In genomic region chr1:45535988-45536766, GRCh38 we compare ENCODE assay signal across 2 cellular contexts.
A peak's percentile ranks its signal among the peaks of the same experiment; 100 is the strongest.
TF ChIP-seq lines count a peak whose summit lies in the region.

No MANE protein-coding gene starts in this region.

TF ChIP-seq in HEK293, 187 proteins besides CTCF, POLR2A, EP300 and RAD21:
- peak; percentile 17 for TF ChIP-seq SP7 (tag by site-specific recombination; IDR thresholded peaks at IDR 0.05)
- TF ChIP-seq ZNF514 (tag by site-specific recombination; IDR thresholded peaks at IDR 0.05) = no peak
- no peak for TF ChIP-seq REPIN1 (tag by site-specific recombination; IDR thresholded peaks at IDR 0.05; ENCODE audit: low read depth)
- TF ChIP-seq ZFP37 (tag by site-specific recombination; IDR thresholded peaks at IDR 0.05) = no peak
- no peak for TF ChIP-seq ZBTB49 (tag by site-specific recombination; IDR thresholded peaks at IDR 0.05; ENCODE audit: low read depth)
- TF ChIP-seq KLF1 (tag by site-specific recombination; IDR thresholded peaks at IDR 0.05) = peak; percentile 91
- TF ChIP-seq, protein P1, sequence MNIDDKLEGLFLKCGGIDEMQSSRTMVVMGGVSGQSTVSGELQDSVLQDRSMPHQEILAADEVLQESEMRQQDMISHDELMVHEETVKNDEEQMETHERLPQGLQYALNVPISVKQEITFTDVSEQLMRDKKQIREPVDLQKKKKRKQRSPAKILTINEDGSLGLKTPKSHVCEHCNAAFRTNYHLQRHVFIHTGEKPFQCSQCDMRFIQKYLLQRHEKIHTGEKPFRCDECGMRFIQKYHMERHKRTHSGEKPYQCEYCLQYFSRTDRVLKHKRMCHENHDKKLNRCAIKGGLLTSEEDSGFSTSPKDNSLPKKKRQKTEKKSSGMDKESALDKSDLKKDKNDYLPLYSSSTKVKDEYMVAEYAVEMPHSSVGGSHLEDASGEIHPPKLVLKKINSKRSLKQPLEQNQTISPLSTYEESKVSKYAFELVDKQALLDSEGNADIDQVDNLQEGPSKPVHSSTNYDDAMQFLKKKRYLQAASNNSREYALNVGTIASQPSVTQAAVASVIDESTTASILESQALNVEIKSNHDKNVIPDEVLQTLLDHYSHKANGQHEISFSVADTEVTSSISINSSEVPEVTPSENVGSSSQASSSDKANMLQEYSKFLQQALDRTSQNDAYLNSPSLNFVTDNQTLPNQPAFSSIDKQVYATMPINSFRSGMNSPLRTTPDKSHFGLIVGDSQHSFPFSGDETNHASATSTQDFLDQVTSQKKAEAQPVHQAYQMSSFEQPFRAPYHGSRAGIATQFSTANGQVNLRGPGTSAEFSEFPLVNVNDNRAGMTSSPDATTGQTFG (tag by site-specific recombination; IDR thresholded peaks at IDR 0.05; ENCODE audit: borderline replicate concordance) = no peak
- no peak for TF ChIP-seq ZNF239 (tag by site-specific recombination; IDR thresholded peaks at IDR 0.05)
TF ChIP-seq in HEK293: peak in this region for 2.

TF ChIP-seq in GM12878, 131 proteins besides CTCF, POLR2A, EP300 and RAD21:
- no peak for TF ChIP-seq NFYA (IDR thresholded peaks at IDR 0.05; ENCODE audit: borderline replicate concordance, low read depth, low read length)
- TF ChIP-seq JUND (IDR thresholded peaks at IDR 0.05; ENCODE audit: low read depth, low read length) = no peak
- TF ChIP-seq, protein P2, sequence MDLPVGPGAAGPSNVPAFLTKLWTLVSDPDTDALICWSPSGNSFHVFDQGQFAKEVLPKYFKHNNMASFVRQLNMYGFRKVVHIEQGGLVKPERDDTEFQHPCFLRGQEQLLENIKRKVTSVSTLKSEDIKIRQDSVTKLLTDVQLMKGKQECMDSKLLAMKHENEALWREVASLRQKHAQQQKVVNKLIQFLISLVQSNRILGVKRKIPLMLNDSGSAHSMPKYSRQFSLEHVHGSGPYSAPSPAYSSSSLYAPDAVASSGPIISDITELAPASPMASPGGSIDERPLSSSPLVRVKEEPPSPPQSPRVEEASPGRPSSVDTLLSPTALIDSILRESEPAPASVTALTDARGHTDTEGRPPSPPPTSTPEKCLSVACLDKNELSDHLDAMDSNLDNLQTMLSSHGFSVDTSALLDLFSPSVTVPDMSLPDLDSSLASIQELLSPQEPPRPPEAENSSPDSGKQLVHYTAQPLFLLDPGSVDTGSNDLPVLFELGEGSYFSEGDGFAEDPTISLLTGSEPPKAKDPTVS (IDR thresholded peaks at IDR 0.05; ENCODE audit: low read depth, low read length) = no peak
